Comparison of ENCODE assay signal across 10 cellular contexts in the genomic region with DNA sequence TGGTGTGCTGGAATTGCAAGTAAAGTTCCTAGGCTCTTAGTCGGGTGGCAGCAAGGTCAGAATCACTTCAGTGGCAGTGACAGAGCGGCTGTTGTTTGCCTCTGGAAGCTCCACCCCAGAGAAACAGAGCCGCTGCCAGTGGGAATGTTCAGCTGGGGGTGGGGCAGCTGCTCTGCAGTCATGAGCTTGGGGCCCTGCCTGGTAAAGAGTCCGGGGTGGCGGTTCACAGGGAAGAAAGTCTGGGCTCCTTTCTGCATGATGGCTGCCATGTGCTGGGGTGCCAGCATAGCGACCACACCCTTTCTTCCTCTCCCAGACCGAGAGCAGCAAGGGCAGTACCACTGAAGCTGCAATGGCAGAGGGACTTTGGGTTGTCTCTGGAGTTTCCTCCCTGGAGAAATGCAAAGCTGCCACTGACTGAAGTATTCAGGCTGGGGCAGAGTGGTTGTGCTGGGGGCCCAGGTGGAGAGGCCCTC.
DNase-seq lines count a peak whose midpoint lies in the region; ATAC-seq and TF ChIP-seq lines count a peak whose summit lies in the region.
"Had no signal": no experiment of that assay in that cellular context is flagged by ENCODE, and none has a peak within 500 bp of the region (broad histone marks: within the 10 kb centered on the region; RNA-seq: fewer than 3 reads in every experiment).

No MANE protein-coding gene starts in this region.

- DNase-seq in NCI-H2227 treated with DMSO at 0.1 percent for 48 hours (lab: John Stamatoyannopoulos, UW) (peak; percentile 51), chondrocyte (ENCODE audit: low spot score) (no peak), mesothelial cell of epicardium (ENCODE audit: low spot score in 2 of 2, unreplicated experiment in 2 of 2) (peak in 1 of 2 experiments; percentile 53), thyroid gland (peak; percentile 43 to 61), DMS79 treated with DMSO at 0.1 percent for 48 hours (lab: John Stamatoyannopoulos, UW) (no peak), psoas muscle (no peak), HUDEP-2 (lab: John Stamatoyannopoulos, UW; ENCODE audit: unreplicated experiment in 76 of 76) (no peak)
- DNase-seq: activated naive CD4-positive, alpha-beta T cell treated with Interleukin-2 at 50 U/mL for 16 hours; NK-92 treated with Interleukin-12 subunit alpha and Interleukin-12 subunit beta, amount 100 ng/mL, for 24 hours had no signal

- TF ChIP-seq POLR2A in thyroid gland (IDR thresholded peaks at IDR 0.05) = no peak

- H3K27me3 ChIP-seq in thyroid gland = no peaks in the 10 kb centered on the region
- no peaks in the 10 kb centered on the region for H3K27me3 ChIP-seq in psoas muscle (ENCODE audit: insufficient read depth in 3 of 3, low read length in 2 of 3)

- H3K27ac ChIP-seq in thyroid gland = no peak overlapping the region
- no peak overlapping the region for H3K27ac ChIP-seq in psoas muscle

- peak overlapping the region; percentile 15 for H3K27ac Mint-ChIP-seq in chondrocyte (ENCODE audit: unreplicated experiment)
- H3K27ac Mint-ChIP-seq in mesothelial cell of epicardium = peak overlapping the region; percentile 66

- WGBS in thyroid gland, 2 donors = 0 to 10% methylated on average over 3 of the region's 7 CpGs
- WGBS in psoas muscle, 3 donors = 10 to 24% (median 15%) methylated on average over 7 of the region's 7 CpGs

- H3K36me3 Mint-ChIP-seq in chondrocyte (ENCODE audit: low read depth) (no peaks in the 10 kb centered on the region), mesothelial cell of epicardium (no peaks in the 10 kb centered on the region)

- ATAC-seq in psoas muscle = no peak
- ATAC-seq: esophagus mucosa had no signal

- no peaks in the 10 kb centered on the region for H3K9me3 Mint-ChIP-seq in chondrocyte (ENCODE audit: low read depth)
- H3K9me3 Mint-ChIP-seq in mesothelial cell of epicardium = peaks cover 11% of the 10 kb centered on the region

- H3K4me1 ChIP-seq in thyroid gland (peaks cover 0 to 9% of the 10 kb centered on the region in 2 donors), psoas muscle (no peaks in the 10 kb centered on the region)

- intact Hi-C loops in thyroid gland (cut with DNase I) (no loop called here), psoas muscle (cut with DNase I) (no loop called here)

- H3K36me3 ChIP-seq in thyroid gland (no peaks in the 10 kb centered on the region), psoas muscle (ENCODE audit: insufficient read depth in 1 of 2, low read depth in 1 of 2) (no peaks in the 10 kb centered on the region)

- H3K9me3 ChIP-seq in thyroid gland = no peaks in the 10 kb centered on the region
- peaks cover 2% of the 10 kb centered on the region for H3K9me3 ChIP-seq in psoas muscle

- peaks cover 4% of the 10 kb centered on the region for H3K4me1 Mint-ChIP-seq in chondrocyte (ENCODE audit: low read depth)
- peaks cover 22% of the 10 kb centered on the region for H3K4me1 Mint-ChIP-seq in mesothelial cell of epicardium

- no peak overlapping the region for H3K4me3 ChIP-seq in thyroid gland (replicated peaks in 1 of 3)
- H3K4me3 ChIP-seq in psoas muscle = no peak overlapping the region

- TF ChIP-seq CTCF in chondrocyte (IDR thresholded peaks at IDR 0.05) (no peak), mesothelial cell of epicardium (IDR thresholded peaks at IDR 0.05; ENCODE audit: unreplicated experiment) (no peak), thyroid gland (IDR thresholded peaks at IDR 0.05) (no peak), psoas muscle (IDR thresholded peaks at IDR 0.05) (no peak)

- peak overlapping the region; percentile 58 for H3K4me3 Mint-ChIP-seq in chondrocyte (ENCODE audit: unreplicated experiment)
- peak overlapping the region; percentile 40 for H3K4me3 Mint-ChIP-seq in mesothelial cell of epicardium

- H3K27me3 Mint-ChIP-seq in chondrocyte (ENCODE audit: low read depth) (peaks cover 1% of the 10 kb centered on the region), mesothelial cell of epicardium (ENCODE audit: low read depth) (no peaks in the 10 kb centered on the region)

Comparison
In these comparisons a context has a peak if more than half of its experiments do, and no peak if none do; other contexts are left out.
1. DNase-seq: peak in NCI-H2227 treated with DMSO at 0.1 percent for 48 hours (single experiment) and thyroid gland (2 of 2); none in chondrocyte (single experiment), DMS79 treated with DMSO at 0.1 percent for 48 hours (single experiment), psoas muscle (0 of 2) and HUDEP-2 (0 of 76).